ENCODE assay signal across 9 cellular contexts in genomic region chr13:42836930-42837329, GRCh38.
DNase-seq lines count a peak whose midpoint lies in the region; TF ChIP-seq lines count a peak whose summit lies in the region.
"Had no signal": no experiment of that assay in that cellular context is flagged by ENCODE, and none has a peak within 500 bp of the region (broad histone marks: within the 10 kb centered on the region; RNA-seq: fewer than 3 reads in every experiment).

No MANE protein-coding gene starts in this region.

- H3K4me1 Mint-ChIP-seq in nephron = peaks cover 24% of the 10 kb centered on the region
- H3K4me1 Mint-ChIP-seq: activated B cell treated with CpG ODN at 0.5 μM for 24 hours had no signal

- H3K9me3 Mint-ChIP-seq in nephron = no peaks in the 10 kb centered on the region
- H3K9me3 Mint-ChIP-seq: activated B cell treated with CpG ODN at 0.5 μM for 24 hours had no signal

- TF ChIP-seq CTCF in choroid plexus epithelial cell (conservative IDR thresholded peaks at IDR 0.05; ENCODE audit: low read depth, low read length) = peak; percentile 75
- TF ChIP-seq CTCF in nephron (IDR thresholded peaks at IDR 0.05; ENCODE audit: unreplicated experiment in 3 of 3) = peak; percentile 45 to 54 (median 49)

- H3K36me3 Mint-ChIP-seq in nephron (ENCODE audit: low read depth) = no peaks in the 10 kb centered on the region

- H3K4me3 ChIP-seq in choroid plexus epithelial cell (ENCODE audit: low read depth, low read length) = no peak overlapping the region

- DNase-seq in DMS53 treated with DMSO at 0.1 percent for 48 hours (lab: John Stamatoyannopoulos, UW; ENCODE audit: unreplicated experiment) = peak; percentile 17
- DNase-seq in NCI-H1092 (lab: John Stamatoyannopoulos, UW) = peak; percentile 40
- DNase-seq in choroid plexus epithelial cell (ENCODE audit: low read depth) = peak; percentile 91
- DNase-seq in stimulated activated CD4-positive, alpha-beta T cell treated with anti-CD3 and anti-CD28 coated beads, Interleukin-2, amount 100 ng/mL, for 24 hours = no peak
- DNase-seq in foreskin melanocyte = no peak
- no peak for DNase-seq in NK-92 treated with Interleukin-12 subunit alpha and Interleukin-12 subunit beta, amount 100 ng/mL, for 24 hours (lab: John Stamatoyannopoulos, UW)
- no peak for DNase-seq in activated gamma-delta T cell treated with Interleukin-2 at 50 U/mL for 16 hours
- DNase-seq: activated B cell treated with CpG ODN at 0.5 μM for 24 hours had no signal

- peaks cover 5% of the 10 kb centered on the region for H3K27me3 Mint-ChIP-seq in nephron (ENCODE audit: low read depth)

- peak overlapping the region; percentile 50 to 90 (median 72) for H3K27ac Mint-ChIP-seq in nephron
- H3K27ac Mint-ChIP-seq: activated B cell treated with CpG ODN at 0.5 μM for 24 hours had no signal

- no peak overlapping the region for H3K4me3 Mint-ChIP-seq in nephron
- H3K4me3 Mint-ChIP-seq: activated B cell treated with CpG ODN at 0.5 μM for 24 hours had no signal

Comparison
In these comparisons a context has a peak if more than half of its experiments do, and no peak if none do; other contexts are left out.
1. DNase-seq: peak in DMS53 treated with DMSO at 0.1 percent for 48 hours (single experiment), NCI-H1092 (single experiment) and choroid plexus epithelial cell (single experiment); none in stimulated activated CD4-positive, alpha-beta T cell treated with anti-CD3 and anti-CD28 coated beads, Interleukin-2, amount 100 ng/mL, for 24 hours (0 of 2), foreskin melanocyte (single experiment), NK-92 treated with Interleukin-12 subunit alpha and Interleukin-12 subunit beta, amount 100 ng/mL, for 24 hours (single experiment) and activated gamma-delta T cell treated with Interleukin-2 at 50 U/mL for 16 hours (single experiment).